In genomic region chr18:45775726-45776125, GRCh38 we compare ENCODE assay signal across 8 cellular contexts. TPM values are rescaled to one million over a fixed set of nuclear protein-coding genes. Genes with fewer than 3 reads are reported as not detected.
DNase-seq lines count a peak whose midpoint lies in the region; ATAC-seq, FAIRE-seq and TF ChIP-seq lines count a peak whose summit lies in the region.

No MANE protein-coding gene starts in this region.

- H2BK12ac ChIP-seq in neuronal stem cell (ENCODE audit: low read length), result no peak overlapping the region

- no peaks in the 10 kb centered on the region for H3K79me2 ChIP-seq in endothelial cell of umbilical vein (ENCODE audit: control insufficient read depth, insufficient read depth, low read length)

- H4K91ac ChIP-seq in neuronal stem cell (ENCODE audit: low read depth, low read length, poor library complexity), result no peak overlapping the region

- H3K79me1 ChIP-seq in neuronal stem cell (ENCODE audit: low read depth, low read length), result no peaks in the 10 kb centered on the region

- no peak overlapping the region for H2BK5ac ChIP-seq in neuronal stem cell (ENCODE audit: low read length)

- H3K9me3 ChIP-seq in BLaER1, result peaks cover 7% of the 10 kb centered on the region; the same call in 1 of the 2 replicates
- H3K9me3 ChIP-seq in endothelial cell of umbilical vein (replicated peaks; ENCODE audit: control insufficient read depth, insufficient read depth, low read length), result no peaks in the 10 kb centered on the region
- H3K9me3 ChIP-seq in neuronal stem cell (replicated peaks in 1 of 2; ENCODE audit: control insufficient read depth in 2 of 2, insufficient read depth in 1 of 2, low read depth in 1 of 2, low read length in 2 of 2), result peaks cover 0 to 2% of the 10 kb centered on the region in 2 donors

- CTCF ChIA-PET in endothelial cell of umbilical vein (lab: Charles Lee), result interaction anchor here (1.0 to 2.7 kb wide), 17 partner anchors 9 to 64 kb away, joined by 3 to 25 read pairs (median 5); partner anchors contain the start of gene SLC14A1

- DNase-seq in NCI-H2227 (lab: John Stamatoyannopoulos, UW; ENCODE audit: unreplicated experiment) (peak; percentile 32), endothelial cell of umbilical vein (ENCODE audit: low read depth, low spot score) (no peak), neuronal stem cell (ENCODE audit: low spot score) (no peak), NCI-H524 (lab: John Stamatoyannopoulos, UW) (no peak), DMS 273 treated with DMSO at 0.1 percent for 48 hours (lab: John Stamatoyannopoulos, UW) (no peak), HK-2 (ENCODE audit: unreplicated experiment) (no peak)

- H3K9me1 ChIP-seq in endothelial cell of umbilical vein (replicated peaks; ENCODE audit: control insufficient read depth, extremely low read depth, insufficient read depth, low read length), result no peaks in the 10 kb centered on the region

- H2AFZ ChIP-seq in endothelial cell of umbilical vein (ENCODE audit: low read depth, low read length) (peak overlapping the region; percentile 86), neuronal stem cell (ENCODE audit: low read length) (no peak overlapping the region)

- H3K14ac ChIP-seq in neuronal stem cell (ENCODE audit: low read length), result no peak overlapping the region

- no peak for ATAC-seq in GM18867 (IDR thresholded peaks at IDR 0.05; ENCODE audit: unreplicated experiment)

- H3K27ac ChIP-seq in BLaER1 (peak overlapping the region; percentile 60), endothelial cell of umbilical vein (ENCODE audit: insufficient read depth, low read depth, low read length) (peak overlapping the region; percentile 46), neuronal stem cell (replicated peaks; ENCODE audit: low read length) (no peak overlapping the region)

- no TSS peak for BruUV-seq in endothelial cell of umbilical vein (replicated peaks; lab: Mats Ljungman, UMichigan)

- H2BK120ac ChIP-seq in neuronal stem cell (ENCODE audit: low read depth, low read length), result no peak overlapping the region

- intact Hi-C loops in endothelial cell of umbilical vein (cut with micrococcal nuclease), result loop anchor here (1.0 kb wide), 3 partner anchors 19 to 64 kb away; no protein-coding TSS in a partner anchor

- WGBS in neuronal stem cell (ENCODE audit: extremely low coverage in 2 of 2, insufficient read length in 2 of 2, insufficient replicate concordance in 1 of 2), 2 donors, result no CpG with 5 or more reads among the region's 8 CpGs

- H3K9ac ChIP-seq in BLaER1, result peak overlapping the region; percentile 49; the same call in 1 of the 2 replicates
- peak overlapping the region; percentile 80 for H3K9ac ChIP-seq in endothelial cell of umbilical vein (replicated peaks; ENCODE audit: extremely low read depth, insufficient read depth, low read length)
- peak overlapping the region; percentile 65 for H3K9ac ChIP-seq in neuronal stem cell (ENCODE audit: low read depth, low read length, poor library complexity)

- no peak overlapping the region for H2BK15ac ChIP-seq in neuronal stem cell (ENCODE audit: low read length)

- peaks cover 59% of the 10 kb centered on the region for H3K4me1 ChIP-seq in BLaER1
- H3K4me1 ChIP-seq in endothelial cell of umbilical vein (ENCODE audit: control insufficient read depth, extremely low read depth, insufficient read depth, low read length), result peaks cover 9% of the 10 kb centered on the region
- peaks cover 0 to under 1% of the 10 kb centered on the region in 2 donors for H3K4me1 ChIP-seq in neuronal stem cell (ENCODE audit: control insufficient read depth in 2 of 2, insufficient read depth in 1 of 2, low read depth in 1 of 2, low read length in 2 of 2)

- H3K4ac ChIP-seq in neuronal stem cell (ENCODE audit: low read length), result no peak overlapping the region

- H3K23ac ChIP-seq in neuronal stem cell (ENCODE audit: low read depth, low read length, poor library complexity), result no peak overlapping the region

- no peak for TF ChIP-seq CTCF in endothelial cell of umbilical vein (IDR thresholded peaks at IDR 0.05; ENCODE audit: extremely low read depth in 1 of 2, insufficient read depth in 1 of 2, low read depth in 1 of 2, low read length in 2 of 2)

- no peaks in the 10 kb centered on the region for H4K20me1 ChIP-seq in BLaER1
- no peaks in the 10 kb centered on the region for H4K20me1 ChIP-seq in endothelial cell of umbilical vein (replicated peaks; ENCODE audit: control insufficient read depth, extremely low read depth, insufficient read depth, low read length)

- FAIRE-seq in endothelial cell of umbilical vein (lab: Jason Lieb, UNC), result no peak

- no peak overlapping the region for H2AK5ac ChIP-seq in neuronal stem cell (ENCODE audit: low read depth, low read length)

- H3K36me3 ChIP-seq in BLaER1, result no peaks in the 10 kb centered on the region
- H3K36me3 ChIP-seq in endothelial cell of umbilical vein (ENCODE audit: control insufficient read depth in 2 of 2, extremely low read depth in 1 of 2, insufficient read depth in 2 of 2, low read length in 2 of 2), result no peaks in the 10 kb centered on the region
- H3K36me3 ChIP-seq in neuronal stem cell (replicated peaks in 1 of 2; ENCODE audit: control insufficient read depth in 2 of 2, insufficient read depth in 2 of 2, low read length in 2 of 2), result no peaks in the 10 kb centered on the region

- H3K4me2 ChIP-seq in BLaER1 (peak overlapping the region; percentile 90), endothelial cell of umbilical vein (ENCODE audit: insufficient read depth, low read length) (peak overlapping the region; percentile 74), neuronal stem cell (ENCODE audit: insufficient read depth, low read length, poor library complexity, severe bottlenecking) (peak overlapping the region; percentile 49)

- H3K4me3 ChIP-seq in BLaER1, result peak overlapping the region; percentile 63
- H3K4me3 ChIP-seq in endothelial cell of umbilical vein (replicated peaks in 1 of 3; ENCODE audit: insufficient read depth in 1 of 3, low read depth in 1 of 3, low read length in 3 of 3), result peak overlapping the region in 2 of 3 experiments; percentile 55 to 62
- peak overlapping the region in 1 of 2 donors; percentile 85 for H3K4me3 ChIP-seq in neuronal stem cell (ENCODE audit: low read length in 2 of 2)

- dilution Hi-C loops in endothelial cell of umbilical vein (cut with MboI; ENCODE audit: extremely low pct_ligation_motif_present, low sequenced_read_pairs), result no loop called here

- no peak overlapping the region for H4K8ac ChIP-seq in neuronal stem cell (ENCODE audit: low read depth, low read length)

- peaks cover 18% of the 10 kb centered on the region for H3K27me3 ChIP-seq in BLaER1
- peaks cover 5 to 16% of the 10 kb centered on the region in 2 experiments for H3K27me3 ChIP-seq in endothelial cell of umbilical vein (ENCODE audit: control insufficient read depth in 2 of 2, insufficient read depth in 2 of 2, low read length in 2 of 2)
- peaks cover 0 to 1% (median 0%) of the 10 kb centered on the region in 3 experiments for H3K27me3 ChIP-seq in neuronal stem cell (ENCODE audit: control insufficient read depth in 3 of 3, insufficient read depth in 3 of 3, low read depth in 1 of 3, low read length in 3 of 3)

- TF ChIP-seq POLR2A in endothelial cell of umbilical vein (IDR thresholded peaks at IDR 0.05; ENCODE audit: low read depth, low read length), result no peak

- POLR2A ChIA-PET in endothelial cell of umbilical vein (lab: Charles Lee), result interaction anchor here (1.0 to 1.4 kb wide), 4 partner anchors 11 to 64 kb away, joined by 3 to 8 read pairs (median 4); no protein-coding TSS in a partner anchor

- H3K18ac ChIP-seq in neuronal stem cell (ENCODE audit: low read length), result no peak overlapping the region

TF ChIP-seq in endothelial cell of umbilical vein, 7 proteins besides CTCF, POLR2A, EP300 and RAD21:
- no peak for TF ChIP-seq POLR2AphosphoS5 (IDR thresholded peaks at IDR 0.05; ENCODE audit: insufficient read depth, low read depth, low read length)
- no peak for TF ChIP-seq MAX (IDR thresholded peaks at IDR 0.05; ENCODE audit: insufficient read depth, insufficient read length)
- no peak for TF ChIP-seq EZH2 (IDR thresholded peaks at IDR 0.05; ENCODE audit: borderline replicate concordance, low read depth, low read length, severe bottlenecking)
- TF ChIP-seq MYC (IDR thresholded peaks at IDR 0.05; ENCODE audit: low read depth, low read length), result no peak
- TF ChIP-seq FOS (IDR thresholded peaks at IDR 0.05; ENCODE audit: borderline replicate concordance, insufficient read depth, low read length), result no peak
- TF ChIP-seq JUN (IDR thresholded peaks at IDR 0.05; ENCODE audit: borderline replicate concordance, insufficient read depth, insufficient read length, low read depth), result no peak
- TF ChIP-seq GATA2 (IDR thresholded peaks at IDR 0.05; ENCODE audit: insufficient read depth, insufficient read length, low read depth, low read length), result no peak

RNA-seq across cellular contexts. Expression of gene SIGLEC15, which starts 49.7 kb away (rescaled TPM):
- not detected in 2 replicates for total RNA-seq in endothelial cell of umbilical vein
- polyA plus RNA-seq in endothelial cell of umbilical vein, result not detected in 2 replicates
- not detected in 2 replicates for polyA plus RNA-seq in endothelial cell of umbilical vein (2011; cell fraction: cytosol; rRNA removed)
- polyA plus RNA-seq in endothelial cell of umbilical vein (2011; cell fraction: nucleus; rRNA removed), result not detected in 2 replicates
- polyA plus RNA-seq in endothelial cell of umbilical vein (2012), result 0.15 TPM in 1 of 2 replicates, not detected in the other
- polyA minus RNA-seq in endothelial cell of umbilical vein, result not detected in 2 replicates
- polyA minus RNA-seq in endothelial cell of umbilical vein (2011; cell fraction: cytosol; rRNA and poly(A)+ RNA removed), result not detected
- polyA minus RNA-seq in endothelial cell of umbilical vein (2011; cell fraction: nucleus; rRNA and poly(A)+ RNA removed), result not detected in 2 replicates
- polyA plus RNA-seq in neuronal stem cell (2013, experiment 1 of 2), result not detected
- not detected for polyA plus RNA-seq in neuronal stem cell (2013, experiment 2 of 2)

RNA-seq across cellular contexts. Expression of gene SLC14A1, which starts 51.7 kb away (rescaled TPM):
- total RNA-seq in endothelial cell of umbilical vein, result not detected in 2 replicates
- not detected in 2 replicates for polyA plus RNA-seq in endothelial cell of umbilical vein
- not detected in 2 replicates for polyA plus RNA-seq in endothelial cell of umbilical vein (2011; cell fraction: cytosol; rRNA removed)
- not detected in 2 replicates for polyA plus RNA-seq in endothelial cell of umbilical vein (2011; cell fraction: nucleus; rRNA removed)
- polyA plus RNA-seq in endothelial cell of umbilical vein (2012), result not detected in 2 replicates
- not detected in 2 replicates for polyA minus RNA-seq in endothelial cell of umbilical vein
- polyA minus RNA-seq in endothelial cell of umbilical vein (2011; cell fraction: cytosol; rRNA and poly(A)+ RNA removed), result not detected
- not detected in 2 replicates for polyA minus RNA-seq in endothelial cell of umbilical vein (2011; cell fraction: nucleus; rRNA and poly(A)+ RNA removed)
- not detected for polyA plus RNA-seq in neuronal stem cell (2013, experiment 1 of 2)
- not detected for polyA plus RNA-seq in neuronal stem cell (2013, experiment 2 of 2)
